23 cellular contexts compared by ENCODE assay signal in the genomic region with DNA sequence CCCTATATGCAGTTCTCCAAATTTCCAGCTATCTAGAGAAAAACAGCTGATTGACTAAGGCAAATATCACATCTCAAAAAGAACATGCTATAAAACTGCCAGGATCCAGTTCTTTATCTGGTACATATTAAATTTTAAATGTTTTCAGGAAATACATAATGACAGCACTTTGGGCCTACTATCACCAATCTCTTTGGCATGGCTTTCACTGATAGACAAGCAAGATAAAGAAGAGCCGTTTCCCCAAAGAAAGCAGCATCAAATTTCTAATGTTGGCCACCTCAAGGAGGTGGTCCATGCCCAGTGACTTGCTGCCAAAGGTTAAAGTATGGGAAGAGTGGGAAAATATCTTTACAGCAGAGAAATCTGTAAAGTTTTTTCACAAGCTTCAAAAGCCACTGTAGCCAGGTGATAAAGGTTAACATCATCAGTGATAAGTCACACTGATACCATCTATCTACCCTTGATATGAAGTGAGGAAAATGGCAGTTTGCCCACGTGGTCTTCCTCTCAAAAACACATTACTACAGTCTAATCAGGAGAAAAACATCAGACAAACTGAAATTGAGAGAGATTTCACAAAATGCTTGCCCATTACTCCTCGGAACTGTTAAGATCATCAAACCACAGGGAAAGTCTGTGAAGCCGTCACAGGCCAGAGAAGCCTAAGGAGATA.
"Had no signal": no experiment of that assay in that cellular context is flagged by ENCODE, and none has a peak within 500 bp of the region (broad histone marks: within the 10 kb centered on the region; RNA-seq: fewer than 3 reads in every experiment).

No MANE protein-coding gene starts in this region.

- H3K4me3 ChIP-seq: esophagus squamous epithelium, gastrocnemius medialis, heart right ventricle, left lung, lower lobe of right lung had no signal

- H3K27ac ChIP-seq: epithelial cell of prostate, esophagus squamous epithelium, gastrocnemius medialis, heart right ventricle, left lung, lower lobe of right lung had no signal

- DNase-seq: cortex of kidney; effector CD8-positive, alpha-beta T cell; effector memory CD8-positive, alpha-beta T cell; endodermal cell; erythroblast; esophagus squamous epithelium; foreskin fibroblast; foreskin melanocyte; gastrocnemius medialis; glutamatergic neuron; head of caudate nucleus; heart right ventricle; hippocampal formation; left cardiac atrium; left lung; left ventricle myocardium superior; lower lobe of right lung; mesenchymal stem cell; midbrain; naive thymus-derived CD4-positive, alpha-beta T cell; natural killer cell had no signal

- H3K36me3 ChIP-seq: esophagus squamous epithelium, gastrocnemius medialis, heart right ventricle, left lung, lower lobe of right lung had no signal

- H3K9me3 ChIP-seq: esophagus squamous epithelium, gastrocnemius medialis, heart right ventricle, left lung, lower lobe of right lung had no signal

- ATAC-seq: effector memory CD8-positive, alpha-beta T cell; esophagus mucosa; gastrocnemius medialis; heart right ventricle; left cardiac atrium; left lung; left ventricle myocardium superior; lower lobe of right lung; naive thymus-derived CD4-positive, alpha-beta T cell had no signal

- H3K4me1 ChIP-seq: gastrocnemius medialis, left lung, lower lobe of right lung had no signal

- H3K27me3 ChIP-seq: esophagus squamous epithelium, gastrocnemius medialis, heart right ventricle, left lung had no signal
